16 cellular contexts compared by ENCODE assay signal in genomic region chr10:68297264-68297663, GRCh38. TPM values are rescaled to one million over a fixed set of nuclear protein-coding genes. Genes with fewer than 3 reads are reported as not detected.
DNase-seq lines count a peak whose midpoint lies in the region; ATAC-seq, FAIRE-seq and TF ChIP-seq lines count a peak whose summit lies in the region.
"Had no signal": no experiment of that assay in that cellular context is flagged by ENCODE, and none has a peak within 500 bp of the region (broad histone marks: within the 10 kb centered on the region; RNA-seq: fewer than 3 reads in every experiment).

No MANE protein-coding gene starts in this region.

- no peak for ATAC-seq in GM12878
- no peak for ATAC-seq in sciatic nerve

- H3K9me3 ChIP-seq in A673 (ENCODE audit: low read depth, low read length, poor library complexity, severe bottlenecking) (no peaks in the 10 kb centered on the region), Karpas-422 (ENCODE audit: low read length) (no peaks in the 10 kb centered on the region), GM12878 (replicated peaks; ENCODE audit: control insufficient read depth, insufficient read depth, low read length) (no peaks in the 10 kb centered on the region), mesodermal cell (ENCODE audit: control insufficient read depth, low read length) (no peaks in the 10 kb centered on the region), mammary epithelial cell (replicated peaks; ENCODE audit: insufficient read depth, low read length) (no peaks in the 10 kb centered on the region)

- no peak for TF ChIP-seq EP300 in GM12878 (IDR thresholded peaks at IDR 0.05; ENCODE audit: borderline replicate concordance in 1 of 2, control insufficient read depth in 1 of 2, low read depth in 2 of 2, low read length in 2 of 2)

- intact Hi-C loops in A673 (cut with micrococcal nuclease; ENCODE audit: unreplicated experiment) (loop anchor here (5.0 kb wide), 1 partner anchor 65 kb away; the partner anchor contains the start of gene ATOH7), GM12878 (cut with micrococcal nuclease; ENCODE audit: unreplicated experiment) (no loop called here), mammary epithelial cell (cut with micrococcal nuclease) (no loop called here), sciatic nerve (cut with DNase I) (no loop called here)

- in situ Hi-C loops in GM12878 (cut with MboI): loop anchor here (5.0 kb wide), 1 partner anchor 80 kb away; no protein-coding TSS in a partner anchor
- in situ Hi-C loops in mammary epithelial cell (cut with MboI; ENCODE audit: low sequenced_read_pairs in 2 of 2): loop anchor here in 1 of 2 donors (5.0 kb wide), 1 partner anchor 80 kb away; no protein-coding TSS in a partner anchor

- POLR2A ChIA-PET in A673 (lab: Charles Lee; ENCODE audit: low non-redundant PET): no interaction called here
- POLR2A ChIA-PET in GM12878 (lab: Charles Lee): no interaction called here

- H3K9me2 ChIP-seq in Karpas-422 (replicated peaks; ENCODE audit: insufficient read depth, low read length): no peaks in the 10 kb centered on the region

- DNase-seq in A673 (ENCODE audit: low spot score): peak; percentile 11
- DNase-seq in Karpas-422: no peak
- no peak for DNase-seq in GM12878 (ENCODE audit: low read depth, low spot score)
- no peak for DNase-seq in NCI-H345 treated with DMSO at 0.1 percent for 48 hours (lab: John Stamatoyannopoulos, UW; ENCODE audit: unreplicated experiment)
- DNase-seq in mammary epithelial cell: no peak
- DNase-seq in sciatic nerve (ENCODE audit: low spot score): no peak
- DNase-seq in UCSD-AML1 (lab: John Stamatoyannopoulos, UW; ENCODE audit: unreplicated experiment): no peak
- DNase-seq: GOT3, NCI-H1048, NCI-H146, NCI-H345, SIG-M5 had no signal

- BruUV-seq in A673 (replicated peaks; lab: Mats Ljungman, UMichigan): no TSS peak
- BruUV-seq in GM12878 (replicated peaks; lab: Mats Ljungman, UMichigan): no TSS peak
- no TSS peak for BruUV-seq in mammary epithelial cell (replicated peaks; lab: Mats Ljungman, UMichigan)

- H3K4me3 ChIP-seq in A673 (ENCODE audit: low read depth, low read length, poor library complexity, severe bottlenecking) (no peak overlapping the region), Karpas-422 (ENCODE audit: low read length) (no peak overlapping the region), GM12878 (no peak overlapping the region), mesodermal cell (ENCODE audit: extremely low read depth, insufficient read depth, low read length, poor library complexity, severe bottlenecking) (no peak overlapping the region), mammary epithelial cell (replicated peaks in 1 of 3; ENCODE audit: insufficient read depth in 1 of 3, low read depth in 2 of 3, low read length in 3 of 3) (no peak overlapping the region)

- H4K20me1 ChIP-seq in Karpas-422 (ENCODE audit: insufficient read depth, low read depth, low read length) (no peaks in the 10 kb centered on the region), GM12878 (ENCODE audit: control insufficient read depth, insufficient read depth) (no peaks in the 10 kb centered on the region), mammary epithelial cell (ENCODE audit: insufficient read depth, low read length) (no peaks in the 10 kb centered on the region)

- no peaks in the 10 kb centered on the region for H3K27me3 ChIP-seq in A673 (replicated peaks; ENCODE audit: insufficient read depth, low read depth, low read length, poor library complexity)
- no peaks in the 10 kb centered on the region for H3K27me3 ChIP-seq in Karpas-422 (ENCODE audit: low read length)
- no peaks in the 10 kb centered on the region for H3K27me3 ChIP-seq in GM12878 (replicated peaks in 1 of 2; ENCODE audit: control insufficient read depth in 2 of 2, insufficient read depth in 2 of 2, low read length in 1 of 2)
- H3K27me3 ChIP-seq in mammary epithelial cell (ENCODE audit: insufficient read depth, low read length): no peaks in the 10 kb centered on the region

- no peak for TF ChIP-seq POLR2A in GM12878 (IDR thresholded peaks at IDR 0.05; ENCODE audit: low read depth, low read length)

- H3K27ac ChIP-seq in A673 (ENCODE audit: low read depth, low read length, poor library complexity, severe bottlenecking) (peak overlapping the region; percentile 69), Karpas-422 (ENCODE audit: low read length) (no peak overlapping the region), GM12878 (ENCODE audit: control insufficient read depth, insufficient read depth) (no peak overlapping the region), mesodermal cell (ENCODE audit: low read depth, low read length, severe bottlenecking) (peak overlapping the region; percentile 30), mammary epithelial cell (ENCODE audit: insufficient read depth, low read depth, low read length) (no peak overlapping the region)

- H3K9ac ChIP-seq in Karpas-422 (ENCODE audit: low read length) (no peak overlapping the region), GM12878 (ENCODE audit: control insufficient read depth, insufficient read depth, low read length) (no peak overlapping the region), mammary epithelial cell (ENCODE audit: insufficient read depth, low read length) (no peak overlapping the region)

- no peaks in the 10 kb centered on the region for H3K36me3 ChIP-seq in A673 (ENCODE audit: insufficient read depth, low read length, poor library complexity, severe bottlenecking)
- H3K36me3 ChIP-seq in Karpas-422 (ENCODE audit: insufficient read depth, low read length): no peaks in the 10 kb centered on the region
- H3K36me3 ChIP-seq in GM12878 (ENCODE audit: control insufficient read depth in 2 of 2, insufficient read depth in 2 of 2, low read length in 1 of 2): no peaks in the 10 kb centered on the region
- no peaks in the 10 kb centered on the region for H3K36me3 ChIP-seq in mesodermal cell (ENCODE audit: control insufficient read depth, insufficient read depth, low read length)
- H3K36me3 ChIP-seq in mammary epithelial cell (ENCODE audit: insufficient read depth, low read length): no peaks in the 10 kb centered on the region

- no peak for FAIRE-seq in GM12878 (lab: Jason Lieb, UNC)
- FAIRE-seq: A204.1, GM12892, HTR-8/SVneo had no signal

- SMC1A ChIA-PET in GM12878 (lab: Charles Lee; ENCODE audit: uncharacterized antibody, unreplicated experiment): no interaction called here

- H3K4me2 ChIP-seq in Karpas-422 (ENCODE audit: low read depth, low read length, poor library complexity, severe bottlenecking): no peak overlapping the region
- H3K4me2 ChIP-seq in GM12878 (ENCODE audit: control insufficient read depth, insufficient read depth): no peak overlapping the region
- no peak overlapping the region for H3K4me2 ChIP-seq in mammary epithelial cell (ENCODE audit: insufficient read depth, low read depth, low read length)

- CTCF ChIA-PET in A673 (lab: Charles Lee) (no interaction called here), GM12878 (lab: Yijun Ruan, JAX) (no interaction called here), mammary epithelial cell (lab: Charles Lee; ENCODE audit: low non-redundant PET) (no interaction called here)

- no peak for TF ChIP-seq RAD21 in GM12878 (IDR thresholded peaks at IDR 0.05; ENCODE audit: insufficient read depth, low read depth, low read length)

- H3K4me1 ChIP-seq in A673 (ENCODE audit: insufficient read depth, low read length, poor library complexity, severe bottlenecking): peaks cover 5% of the 10 kb centered on the region
- H3K4me1 ChIP-seq in Karpas-422 (ENCODE audit: low read length): peaks cover 35% of the 10 kb centered on the region
- H3K4me1 ChIP-seq in GM12878 (ENCODE audit: control insufficient read depth, insufficient read depth, low read length): peaks cover 16% of the 10 kb centered on the region
- H3K4me1 ChIP-seq in mesodermal cell (ENCODE audit: control insufficient read depth, insufficient read depth, low read length, poor library complexity, severe bottlenecking): no peaks in the 10 kb centered on the region
- H3K4me1 ChIP-seq in mammary epithelial cell (ENCODE audit: insufficient read depth, low read length): no peaks in the 10 kb centered on the region

- 94% methylated on average over 3 of the region's 3 CpGs for WGBS in GM12878 (ENCODE audit: insufficient coverage, insufficient replicate concordance, low lambda C conversion rate, missing lambda C conversion rate)
- WGBS in mesodermal cell (ENCODE audit: insufficient coverage in 2 of 2), 2 experiments: 100% methylated on average over 1 to 2 of the region's 3 CpGs
- WGBS in mammary epithelial cell (ENCODE audit: low coverage, missing lambda C conversion rate): 94% methylated on average over 3 of the region's 3 CpGs

- RAD21 ChIA-PET in GM12878 (lab: Charles Lee; ENCODE audit: unreplicated experiment): interaction anchor here (7.0 kb wide), 1 partner anchor 84 kb away, joined by 160 read pairs; no protein-coding TSS in a partner anchor

- TF ChIP-seq CTCF in A673 (conservative IDR thresholded peaks at IDR 0.05; ENCODE audit: low read depth, low read length) (no peak), GM12878 (IDR thresholded peaks at IDR 0.05 in 2 of 3, conservative IDR thresholded peaks at IDR 0.05 in 1 of 3; ENCODE audit: control insufficient read depth in 2 of 3, extremely low read depth in 1 of 3, insufficient read depth in 1 of 3, low read depth in 3 of 3, low read length in 3 of 3) (no peak), mammary epithelial cell (conservative IDR thresholded peaks at IDR 0.05 in 1 of 2, IDR thresholded peaks at IDR 0.05 in 1 of 2; ENCODE audit: extremely low read depth in 1 of 2, insufficient read depth in 1 of 2, low read depth in 1 of 2, low read length in 2 of 2) (no peak)

- H3K79me2 ChIP-seq in Karpas-422 (ENCODE audit: low read length) (no peaks in the 10 kb centered on the region), GM12878 (ENCODE audit: control insufficient read depth, insufficient read depth, low read length) (no peaks in the 10 kb centered on the region), mammary epithelial cell (ENCODE audit: insufficient read depth, low read length) (no peaks in the 10 kb centered on the region)

- peak overlapping the region; percentile 64; the same call in 1 of the 2 replicates for H2AFZ ChIP-seq in Karpas-422 (ENCODE audit: low read length)
- H2AFZ ChIP-seq in GM12878 (ENCODE audit: control insufficient read depth, low read depth, low read length): peak overlapping the region; percentile 7
- no peak overlapping the region for H2AFZ ChIP-seq in mammary epithelial cell (ENCODE audit: low read depth, low read length)

- dilution Hi-C loops in mammary epithelial cell (cut with HindIII; ENCODE audit: low sequenced_read_pairs): no loop called here

RNA-seq across cellular contexts. Expression of gene HNRNPH3, which starts 34.6 kb away (rescaled TPM):
- 237 and 251 TPM in 2 replicates for total RNA-seq in A673 (2021)
- 24.1 and 38.1 TPM in 2 replicates for total RNA-seq in Karpas-422 (2014; rRNA removed; shearing (Covaris generic); ENCODE audit: low replicate concordance)
- 34.5 and 42.7 TPM in 2 replicates for total RNA-seq in GM12878 (2013; cell fraction: nucleolus; rRNA removed)
- total RNA-seq in GM12878 (2014; rRNA removed): 20.1 and 23.4 TPM in 2 replicates
- total RNA-seq in GM12878 (2014; rRNA removed; fragmentation: Illumina TruSeq; extraction: Trizol): 21.1 and 24.0 TPM in 2 replicates
- total RNA-seq in GM12878 (2021): 98.1 and 104 TPM in 2 replicates
- 121 TPM for polyA plus RNA-seq in GM12878 (2011; ENCODE audit: low read depth)
- polyA plus RNA-seq in GM12878 (2011; rRNA removed): 139 and 198 TPM in 2 replicates
- 37.0 and 48.8 TPM in 2 replicates for polyA plus RNA-seq in GM12878 (2011; cell fraction: cytosol; rRNA removed)
- polyA plus RNA-seq in GM12878 (2011; cell fraction: nucleus; rRNA removed): 65.8 and 101 TPM in 2 replicates
- polyA plus RNA-seq in GM12878 (2012): 129 and 161 TPM in 2 replicates
- polyA plus RNA-seq in GM12878 (2014; fragmentation: Illumina TruSeq; extraction: Trizol): 292 and 414 TPM in 2 replicates
- 10 to 100 TPM; 76.0 to 98.7 TPM for polyA plus RNA-seq in GM12878 (2014; fragmentation: Nextera tagmentation; extraction: Ambion mirVana)
- polyA plus RNA-seq in GM12878 (2014; rRNA removed): 142 and 181 TPM in 2 replicates
- 100 to 1,000 TPM; 198 to 230 TPM for polyA plus RNA-seq in GM12878 (2016; fragmentation: Nextera tagmentation; extraction: Ambion mirVana)
- 51.1 and 78.9 TPM in 2 replicates for polyA minus RNA-seq in GM12878 (2011; rRNA and poly(A)+ RNA removed)
- 16.0 and 28.8 TPM in 2 replicates for polyA minus RNA-seq in GM12878 (2011; cell fraction: cytosol; rRNA and poly(A)+ RNA removed)
- polyA minus RNA-seq in GM12878 (2011; cell fraction: nucleus; rRNA and poly(A)+ RNA removed): 22.0 and 41.7 TPM in 2 replicates
- polyA plus RNA-seq in mesodermal cell (2013, experiment 1 of 2): 212 TPM
- polyA plus RNA-seq in mesodermal cell (2013, experiment 2 of 2): 230 TPM
- 100 to 1,000 TPM in 1 of 2 donors, 10 to 100 TPM in 1; 10.0 to 122 TPM for total RNA-seq in mammary epithelial cell
- 33.2 TPM for polyA plus RNA-seq in mammary epithelial cell
- 79.6 TPM for polyA minus RNA-seq in mammary epithelial cell
- total RNA-seq in sciatic nerve: 140 TPM

RNA-seq across cellular contexts. Expression of gene PBLD, which starts 35.5 kb away (rescaled TPM):
- 4.9 and 6.2 TPM in 2 replicates for total RNA-seq in A673 (2021)
- total RNA-seq in Karpas-422 (2014; rRNA removed; shearing (Covaris generic); ENCODE audit: low replicate concordance): 1.0 and 7.2 TPM in 2 replicates
- total RNA-seq in GM12878 (2013; cell fraction: nucleolus; rRNA removed): 3.4 and 4.6 TPM in 2 replicates
- total RNA-seq in GM12878 (2014; rRNA removed): 2.0 and 3.3 TPM in 2 replicates
- total RNA-seq in GM12878 (2014; rRNA removed; fragmentation: Illumina TruSeq; extraction: Trizol): 2.5 and 2.8 TPM in 2 replicates
- total RNA-seq in GM12878 (2021): 1.5 and 1.9 TPM in 2 replicates
- 1.5 TPM for polyA plus RNA-seq in GM12878 (2011; ENCODE audit: low read depth)
- polyA plus RNA-seq in GM12878 (2011; rRNA removed): 0.68 and 0.78 TPM in 2 replicates
- polyA plus RNA-seq in GM12878 (2011; cell fraction: cytosol; rRNA removed): 0.42 and 0.51 TPM in 2 replicates
- polyA plus RNA-seq in GM12878 (2011; cell fraction: nucleus; rRNA removed): 0.52 and 0.64 TPM in 2 replicates
- 1.2 and 1.4 TPM in 2 replicates for polyA plus RNA-seq in GM12878 (2012)
- 2.8 and 3.4 TPM in 2 replicates for polyA plus RNA-seq in GM12878 (2014; fragmentation: Illumina TruSeq; extraction: Trizol)
- 1 to 10 TPM; 1.0 to 1.2 TPM for polyA plus RNA-seq in GM12878 (2014; fragmentation: Nextera tagmentation; extraction: Ambion mirVana)
- 1.4 and 1.6 TPM in 2 replicates for polyA plus RNA-seq in GM12878 (2014; rRNA removed)
- polyA plus RNA-seq in GM12878 (2016; fragmentation: Nextera tagmentation; extraction: Ambion mirVana): 1 to 10 TPM; 1.4 to 2.0 TPM
- 0.36 and 0.95 TPM in 2 replicates for polyA minus RNA-seq in GM12878 (2011; rRNA and poly(A)+ RNA removed)
- not detected in 2 replicates for polyA minus RNA-seq in GM12878 (2011; cell fraction: cytosol; rRNA and poly(A)+ RNA removed)
- polyA minus RNA-seq in GM12878 (2011; cell fraction: nucleus; rRNA and poly(A)+ RNA removed): 0.24 and 1.1 TPM in 2 replicates
- polyA plus RNA-seq in mesodermal cell (2013, experiment 1 of 2): 2.6 TPM
- polyA plus RNA-seq in mesodermal cell (2013, experiment 2 of 2): 2.4 TPM
- total RNA-seq in mammary epithelial cell: 1 to 10 TPM; 6.0 to 9.2 TPM
- polyA plus RNA-seq in mammary epithelial cell: 0.34 TPM
- 1.7 TPM for polyA minus RNA-seq in mammary epithelial cell
- 4.7 TPM for total RNA-seq in sciatic nerve

Comparison
In these comparisons a context has a peak if more than half of its experiments do, and no peak if none do; other contexts are left out.
1. H3K27ac ChIP-seq: peak in A673 (single experiment) and mesodermal cell (single experiment); none in Karpas-422 (single experiment), GM12878 (single experiment) and mammary epithelial cell (single experiment).